Comparison of ENCODE assay signal across 7 cellular contexts in genomic region chr2:156340818-156341481, GRCh38. TPM values are rescaled to one million over a fixed set of nuclear protein-coding genes. Genes with fewer than 3 reads are reported as not detected.
DNase-seq lines count a peak whose midpoint lies in the region; FAIRE-seq and TF ChIP-seq lines count a peak whose summit lies in the region.

No MANE protein-coding gene starts in this region.

- no peaks in the 10 kb centered on the region for H3K9me3 Mint-ChIP-seq in astrocyte (ENCODE audit: unreplicated experiment)

- CTCF ChIA-PET in HEK293 (lab: Yijun Ruan, JAX): interaction anchor here (0.6 to 0.7 kb wide), 2 partner anchors 249 to 315 kb away, joined by 3 read pairs; no protein-coding TSS in a partner anchor

- H3K36me3 Mint-ChIP-seq in astrocyte (ENCODE audit: low read depth, unreplicated experiment): no peaks in the 10 kb centered on the region

- H3K4me1 ChIP-seq in HEK293 (ENCODE audit: control insufficient read depth, insufficient read depth, low read length) (peaks cover 7% of the 10 kb centered on the region; the same call in 1 of the 2 replicates), astrocyte (ENCODE audit: insufficient read depth, low read length) (peaks cover 4% of the 10 kb centered on the region), kidney (ENCODE audit: control insufficient read depth in 1 of 2, insufficient read depth in 1 of 2, low read depth in 1 of 2, low read length in 2 of 2) (peaks cover 0 to 3% of the 10 kb centered on the region in 2 donors)

- H3K4me3 ChIP-seq in GM12875 (ENCODE audit: low read depth, low read length) (peak overlapping the region; percentile 78), HEK293 (ENCODE audit: low read depth, low read length) (peak overlapping the region; percentile 81), astrocyte (ENCODE audit: insufficient read depth, low read depth, low read length) (peak overlapping the region; percentile 74), kidney (ENCODE audit: low read length in 2 of 2) (peak overlapping the region; percentile 70 to 88)

- FAIRE-seq in astrocyte (lab: Jason Lieb, UNC): no peak
- no peak for FAIRE-seq in kidney (lab: Jason Lieb, UNC)

- H3K27me3 Mint-ChIP-seq in astrocyte (ENCODE audit: low read depth, unreplicated experiment): no peaks in the 10 kb centered on the region

- DNase-seq in NCI-H82 (lab: John Stamatoyannopoulos, UW): peak; percentile 94
- peak; percentile 30 for DNase-seq in astrocyte (ENCODE audit: low read depth)
- no peak for DNase-seq in kidney
- peak; percentile 37 for DNase-seq in stimulated activated naive CD4-positive, alpha-beta T cell treated with Interleukin-2 at 50 U/mL for 16 hours (lab: John Stamatoyannopoulos, UW)
- no peak for DNase-seq in NCI-H1436 treated with DMSO at 0.1 percent for 48 hours (lab: John Stamatoyannopoulos, UW)

- peak overlapping the region; percentile 95 for H3K27ac Mint-ChIP-seq in astrocyte (ENCODE audit: unreplicated experiment)

- H3K27me3 ChIP-seq in astrocyte (ENCODE audit: insufficient read depth, low read length): no peaks in the 10 kb centered on the region

- H3K27ac ChIP-seq in HEK293 (ENCODE audit: extremely low read depth, low read depth, low read length) (peak overlapping the region; percentile 98), astrocyte (ENCODE audit: low read depth, low read length) (peak overlapping the region; percentile 99), kidney (ENCODE audit: low read depth in 2 of 2, low read length in 2 of 2) (peak overlapping the region; percentile 98 to 100)

- H3K4me1 Mint-ChIP-seq in astrocyte (ENCODE audit: low read depth, unreplicated experiment): peaks cover 12% of the 10 kb centered on the region

- no peaks in the 10 kb centered on the region for H4K20me1 ChIP-seq in astrocyte (ENCODE audit: insufficient read depth, low read length)

- intact Hi-C loops in kidney (cut with DNase I): no loop called here

- POLR2A ChIA-PET in HEK293 (lab: Yijun Ruan, JAX): interaction anchor here (0.7 to 1.2 kb wide), 3 partner anchors 8 to 495 kb away, joined by 3 to 6 read pairs (median 3); partner anchors contain the start of gene NR4A2

- TF ChIP-seq CTCF in GM12875 (IDR thresholded peaks at IDR 0.05; ENCODE audit: borderline replicate concordance, insufficient read depth, low read depth, low read length) (no peak), HEK293 (tag by site-specific recombination; IDR thresholded peaks at IDR 0.05) (no peak), astrocyte (IDR thresholded peaks at IDR 0.05; ENCODE audit: insufficient read depth, low read depth, low read length) (no peak), kidney (IDR thresholded peaks at IDR 0.05; ENCODE audit: borderline replicate concordance, extremely low read depth, insufficient read depth) (no peak)

- H3K4me3 Mint-ChIP-seq in astrocyte (ENCODE audit: unreplicated experiment): peak overlapping the region; percentile 86

- H2AFZ ChIP-seq in astrocyte (ENCODE audit: low read depth, low read length): peak overlapping the region; percentile 67

- no peaks in the 10 kb centered on the region for H3K9me3 ChIP-seq in HEK293 (ENCODE audit: control insufficient read depth, insufficient read depth, low read depth, low read length)
- H3K9me3 ChIP-seq in astrocyte (ENCODE audit: insufficient read depth, low read depth, low read length): no peaks in the 10 kb centered on the region
- no peaks in the 10 kb centered on the region for H3K9me3 ChIP-seq in kidney (ENCODE audit: control insufficient read depth in 1 of 2, low read length in 2 of 2)

- peak overlapping the region; percentile 100 for H3K9ac ChIP-seq in astrocyte (ENCODE audit: low read length)
- H3K9ac ChIP-seq in kidney (ENCODE audit: low read length in 2 of 2): peak overlapping the region; percentile 79 to 91

- H3K79me2 ChIP-seq in astrocyte (ENCODE audit: insufficient read depth, low read length): no peaks in the 10 kb centered on the region

- H3K36me3 ChIP-seq in HEK293 (ENCODE audit: control insufficient read depth in 2 of 2, insufficient read depth in 1 of 2, low read length in 2 of 2) (no peaks in the 10 kb centered on the region), astrocyte (ENCODE audit: insufficient read depth, low read length) (no peaks in the 10 kb centered on the region), kidney (ENCODE audit: control insufficient read depth in 1 of 2, insufficient read depth in 2 of 2, low read length in 2 of 2) (no peaks in the 10 kb centered on the region)

- peak overlapping the region; percentile 86 for H3K4me2 ChIP-seq in astrocyte (ENCODE audit: low read length)

TF ChIP-seq in HEK293, 187 proteins besides CTCF, POLR2A, EP300 and RAD21 (continues in another document):
- TF ChIP-seq GLI4 (tag by site-specific recombination; IDR thresholded peaks at IDR 0.05): no peak
- TF ChIP-seq HOXA7 (CRISPR knock-in tag; IDR thresholded peaks at IDR 0.05; ENCODE audit: borderline replicate concordance): no peak
- TF ChIP-seq ZXDB (tag by site-specific recombination; IDR thresholded peaks at IDR 0.05): 0 out of 2 replicates have a peak, but pooled peaks have one; percentile 16
- TF ChIP-seq SCRT1 (tag by site-specific recombination; IDR thresholded peaks at IDR 0.05; ENCODE audit: borderline replicate concordance): peak; percentile 22; the same call in 1 of the 2 replicates
- TF ChIP-seq ZNF157 (tag by site-specific recombination; IDR thresholded peaks at IDR 0.05): no peak
- TF ChIP-seq, protein P1, sequence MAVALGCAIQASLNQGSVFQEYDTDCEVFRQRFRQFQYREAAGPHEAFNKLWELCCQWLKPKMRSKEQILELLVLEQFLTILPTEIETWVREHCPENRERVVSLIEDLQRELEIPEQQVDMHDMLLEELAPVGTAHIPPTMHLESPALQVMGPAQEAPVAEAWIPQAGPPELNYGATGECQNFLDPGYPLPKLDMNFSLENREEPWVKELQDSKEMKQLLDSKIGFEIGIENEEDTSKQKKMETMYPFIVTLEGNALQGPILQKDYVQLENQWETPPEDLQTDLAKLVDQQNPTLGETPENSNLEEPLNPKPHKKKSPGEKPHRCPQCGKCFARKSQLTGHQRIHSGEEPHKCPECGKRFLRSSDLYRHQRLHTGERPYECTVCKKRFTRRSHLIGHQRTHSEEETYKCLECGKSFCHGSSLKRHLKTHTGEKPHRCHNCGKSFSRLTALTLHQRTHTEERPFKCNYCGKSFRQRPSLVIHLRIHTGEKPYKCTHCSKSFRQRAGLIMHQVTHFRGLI (tag by site-specific recombination; IDR thresholded peaks at IDR 0.05): 0 out of 2 replicates have a peak, but pooled peaks have one; percentile 7
- TF ChIP-seq SCRT2 (tag by site-specific recombination; IDR thresholded peaks at IDR 0.05): peak; percentile 81
- 0 out of 2 replicates have a peak, but pooled peaks have one; percentile 15 for TF ChIP-seq ZNF692 (tag by site-specific recombination; IDR thresholded peaks at IDR 0.05)
- no peak for TF ChIP-seq ZNF707 (tag by site-specific recombination; IDR thresholded peaks at IDR 0.05)
- peak; percentile 58 for TF ChIP-seq WT1 (tag by site-specific recombination; IDR thresholded peaks at IDR 0.05)
- TF ChIP-seq ZNF423 (tag by site-specific recombination; IDR thresholded peaks at IDR 0.05): no peak
- TF ChIP-seq KLF9 (tag by site-specific recombination; IDR thresholded peaks at IDR 0.05; ENCODE audit: low read depth): no peak
- TF ChIP-seq, protein P2, sequence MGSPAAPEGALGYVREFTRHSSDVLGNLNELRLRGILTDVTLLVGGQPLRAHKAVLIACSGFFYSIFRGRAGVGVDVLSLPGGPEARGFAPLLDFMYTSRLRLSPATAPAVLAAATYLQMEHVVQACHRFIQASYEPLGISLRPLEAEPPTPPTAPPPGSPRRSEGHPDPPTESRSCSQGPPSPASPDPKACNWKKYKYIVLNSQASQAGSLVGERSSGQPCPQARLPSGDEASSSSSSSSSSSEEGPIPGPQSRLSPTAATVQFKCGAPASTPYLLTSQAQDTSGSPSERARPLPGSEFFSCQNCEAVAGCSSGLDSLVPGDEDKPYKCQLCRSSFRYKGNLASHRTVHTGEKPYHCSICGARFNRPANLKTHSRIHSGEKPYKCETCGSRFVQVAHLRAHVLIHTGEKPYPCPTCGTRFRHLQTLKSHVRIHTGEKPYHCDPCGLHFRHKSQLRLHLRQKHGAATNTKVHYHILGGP (tag by site-specific recombination; IDR thresholded peaks at IDR 0.05): no peak
- TF ChIP-seq, protein P3, sequence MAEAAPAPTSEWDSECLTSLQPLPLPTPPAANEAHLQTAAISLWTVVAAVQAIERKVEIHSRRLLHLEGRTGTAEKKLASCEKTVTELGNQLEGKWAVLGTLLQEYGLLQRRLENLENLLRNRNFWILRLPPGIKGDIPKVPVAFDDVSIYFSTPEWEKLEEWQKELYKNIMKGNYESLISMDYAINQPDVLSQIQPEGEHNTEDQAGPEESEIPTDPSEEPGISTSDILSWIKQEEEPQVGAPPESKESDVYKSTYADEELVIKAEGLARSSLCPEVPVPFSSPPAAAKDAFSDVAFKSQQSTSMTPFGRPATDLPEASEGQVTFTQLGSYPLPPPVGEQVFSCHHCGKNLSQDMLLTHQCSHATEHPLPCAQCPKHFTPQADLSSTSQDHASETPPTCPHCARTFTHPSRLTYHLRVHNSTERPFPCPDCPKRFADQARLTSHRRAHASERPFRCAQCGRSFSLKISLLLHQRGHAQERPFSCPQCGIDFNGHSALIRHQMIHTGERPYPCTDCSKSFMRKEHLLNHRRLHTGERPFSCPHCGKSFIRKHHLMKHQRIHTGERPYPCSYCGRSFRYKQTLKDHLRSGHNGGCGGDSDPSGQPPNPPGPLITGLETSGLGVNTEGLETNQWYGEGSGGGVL (tag by site-specific recombination; IDR thresholded peaks at IDR 0.05): no peak

RNA-seq across cellular contexts. Expression of gene NR4A2, which starts 8.4 kb away (rescaled TPM):
- total RNA-seq in astrocyte: 1.2 and 1.3 TPM in 2 replicates
- 2.4 TPM for total RNA-seq in kidney
- 3.1 TPM for polyA plus RNA-seq in kidney (ENCODE audit: insufficient read depth, low read depth, low replicate concordance)

Comparison
In these comparisons a context has a peak if more than half of its experiments do, and no peak if none do; other contexts are left out.
1. DNase-seq: peak in NCI-H82 (single experiment), astrocyte (single experiment) and stimulated activated naive CD4-positive, alpha-beta T cell treated with Interleukin-2 at 50 U/mL for 16 hours (single experiment); none in kidney (single experiment) and NCI-H1436 treated with DMSO at 0.1 percent for 48 hours (single experiment).
2. Peak in every context shown above with its lines, with median percentiles within 50 percentile points of each other: H3K4me3 ChIP-seq and H3K27ac ChIP-seq.